Comparison of ENCODE assay signal across 2 cellular contexts in genomic region chr15:67091966-67092677, GRCh38.
A peak's percentile ranks its signal among the peaks of the same experiment; 100 is the strongest.
TF ChIP-seq lines count a peak whose summit lies in the region.

No MANE protein-coding gene starts in this region.

TF ChIP-seq in IMR-90, 13 proteins besides CTCF, POLR2A, EP300 and RAD21:
- no peak for TF ChIP-seq BHLHE40 (IDR thresholded peaks at IDR 0.05; ENCODE audit: low read depth, low read length)
- TF ChIP-seq NFE2L2 (IDR thresholded peaks at IDR 0.05; ENCODE audit: low read depth, low read length): no peak
- TF ChIP-seq MXI1 (IDR thresholded peaks at IDR 0.05; ENCODE audit: borderline replicate concordance, low read depth, low read length): no peak
- TF ChIP-seq RCOR1 (IDR thresholded peaks at IDR 0.05; ENCODE audit: insufficient replicate concordance, low read length): no peak

TF ChIP-seq in K562, 482 proteins besides CTCF, POLR2A, EP300 and RAD21:
- no peak for TF ChIP-seq CCNT2 (IDR thresholded peaks at IDR 0.05; ENCODE audit: borderline replicate concordance, extremely low read depth, insufficient read length, low read depth, low read length)
- no peak for TF ChIP-seq ZNF395 (CRISPR knock-in tag; IDR thresholded peaks at IDR 0.05)
- 0 out of 2 replicates have a peak, but pooled peaks have one; percentile 21 for TF ChIP-seq ZNF175 (CRISPR knock-in tag; IDR thresholded peaks at IDR 0.05; ENCODE audit: low read depth)
- TF ChIP-seq NFIC (IDR thresholded peaks at IDR 0.05): peak; percentile 58
- TF ChIP-seq C11orf30 (IDR thresholded peaks at IDR 0.05; ENCODE audit: low read depth): peak; percentile 40; the same call in 1 of the 2 replicates
- TF ChIP-seq ZNF224 (CRISPR knock-in tag; IDR thresholded peaks at IDR 0.05): no peak
- no peak for TF ChIP-seq POU5F1 (IDR thresholded peaks at IDR 0.05; ENCODE audit: borderline replicate concordance, low read depth, low read length, partially characterized antibody)
- TF ChIP-seq ZNF639 (CRISPR knock-in tag; conservative IDR thresholded peaks at IDR 0.05 in 1 of 2, IDR thresholded peaks at IDR 0.05 in 1 of 2): peak in 1 of 2 experiments; percentile 30; a peak in 1 of 4 replicates
- TF ChIP-seq ZNF316 (IDR thresholded peaks at IDR 0.05): 0 out of 2 replicates have a peak, but pooled peaks have one; percentile 42
- TF ChIP-seq DMBX1 (CRISPR knock-in tag; IDR thresholded peaks at IDR 0.05; ENCODE audit: borderline replicate concordance): no peak
- TF ChIP-seq NR0B1 (IDR thresholded peaks at IDR 0.05; ENCODE audit: partially characterized antibody): no peak
- TF ChIP-seq ZNF212 (CRISPR knock-in tag; IDR thresholded peaks at IDR 0.05): no peak
- TF ChIP-seq ZNF592 (IDR thresholded peaks at IDR 0.05): peak; percentile 37; the same call in 1 of the 2 replicates
- TF ChIP-seq ZNF217 (CRISPR knock-in tag; IDR thresholded peaks at IDR 0.05): no peak
- no peak for TF ChIP-seq ILK (tag; IDR thresholded peaks at IDR 0.05; ENCODE audit: borderline replicate concordance, low read depth)
- TF ChIP-seq ZNF740 (CRISPR knock-in tag; IDR thresholded peaks at IDR 0.05): no peak
- no peak for TF ChIP-seq ZNF740 (tag; IDR thresholded peaks at IDR 0.05)
- TF ChIP-seq SETDB1 (IDR thresholded peaks at IDR 0.05; ENCODE audit: low read length): no peak
- 0 out of 4 replicates have a peak, but pooled peaks of 1 of the 2 experiments have one; percentile 19 for TF ChIP-seq KDM1A (IDR thresholded peaks at IDR 0.05)
- no peak for TF ChIP-seq SP1 (CRISPR knock-in tag; IDR thresholded peaks at IDR 0.05)
- TF ChIP-seq THRB (CRISPR knock-in tag; conservative IDR thresholded peaks at IDR 0.05): no peak
- no peak for TF ChIP-seq SMARCE1 (IDR thresholded peaks at IDR 0.05)
- TF ChIP-seq HNRNPLL (IDR thresholded peaks at IDR 0.05; ENCODE audit: low read depth, low read length, poor library complexity, severe bottlenecking): no peak
- TF ChIP-seq BRD4 (IDR thresholded peaks at IDR 0.05): no peak
- TF ChIP-seq MBD2 (IDR thresholded peaks at IDR 0.05; ENCODE audit: borderline replicate concordance, low read depth): no peak
- TF ChIP-seq NFRKB (IDR thresholded peaks at IDR 0.05; ENCODE audit: low read depth): peak; percentile 5; the same call in 1 of the 2 replicates
- no peak for TF ChIP-seq ZBTB26 (CRISPR knock-in tag; IDR thresholded peaks at IDR 0.05)
- TF ChIP-seq ZBTB5 (IDR thresholded peaks at IDR 0.05): no peak
- TF ChIP-seq FOXJ3 (CRISPR knock-in tag; IDR thresholded peaks at IDR 0.05): no peak
- no peak for TF ChIP-seq HMBOX1 (IDR thresholded peaks at IDR 0.05)
- peak; percentile 61; the same call in 1 of the 2 replicates for TF ChIP-seq ZNF263 (CRISPR knock-in tag; IDR thresholded peaks at IDR 0.05; ENCODE audit: borderline replicate concordance)
